Comparison of ENCODE assay signal across 10 cellular contexts in the genomic region with DNA sequence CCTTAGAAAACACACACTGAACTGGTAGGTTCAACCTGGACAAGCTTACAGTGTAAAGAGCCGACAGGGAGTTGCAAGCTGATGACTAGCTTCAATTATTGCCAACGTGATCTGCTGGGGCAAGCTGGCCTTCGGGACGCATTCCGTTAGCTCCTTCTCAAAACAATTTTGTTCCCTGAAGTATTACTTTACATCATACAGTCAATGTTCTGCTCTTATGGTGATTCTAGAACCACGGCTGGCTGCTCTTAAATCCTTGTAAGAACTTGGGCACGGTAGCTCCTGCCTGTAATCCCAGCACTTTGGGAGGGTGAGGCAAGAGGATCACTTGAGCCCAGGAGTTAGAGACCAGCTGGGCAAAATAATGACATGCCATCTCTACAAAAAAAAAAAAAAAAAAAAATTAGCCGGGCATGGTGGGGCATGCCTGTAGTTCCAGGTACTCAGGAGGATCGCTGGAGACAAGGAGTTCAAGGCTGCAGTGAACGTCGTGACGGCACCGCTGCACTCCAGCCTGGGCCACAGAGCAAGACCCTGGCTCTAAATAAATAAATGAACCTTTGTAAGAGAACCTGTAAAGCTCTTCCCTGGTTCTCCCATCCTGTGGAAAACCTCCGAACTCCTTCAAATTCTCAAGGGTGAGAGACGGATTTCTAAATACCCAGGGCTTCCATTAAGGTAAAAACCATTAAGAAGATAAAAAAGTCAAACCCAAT. TPM values are rescaled to one million over a fixed set of nuclear protein-coding genes. Genes with fewer than 3 reads are reported as not detected.
DNase-seq lines count a peak whose midpoint lies in the region; ATAC-seq, FAIRE-seq and TF ChIP-seq lines count a peak whose summit lies in the region.
"Had no signal": no experiment of that assay in that cellular context is flagged by ENCODE, and none has a peak within 500 bp of the region (broad histone marks: within the 10 kb centered on the region; RNA-seq: fewer than 3 reads in every experiment).

No MANE protein-coding gene starts in this region.

- no peaks in the 10 kb centered on the region for H3K27me3 Mint-ChIP-seq in astrocyte (ENCODE audit: low read depth, unreplicated experiment)

- no CpG with 5 or more reads among the region's 15 CpGs for WGBS in mesendoderm (ENCODE audit: extremely low coverage, insufficient coverage, low lambda C conversion rate)

- peak overlapping the region; percentile 15 for H3K56ac ChIP-seq in mesendoderm (ENCODE audit: low read length)

- no peak overlapping the region for H2AK5ac ChIP-seq in mesendoderm (ENCODE audit: low read length)

- FAIRE-seq in astrocyte (lab: Jason Lieb, UNC) = no peak
- FAIRE-seq: frontal cortex had no signal

- H3K4me3 Mint-ChIP-seq in astrocyte (ENCODE audit: unreplicated experiment) = peak overlapping the region; percentile 91

- TF ChIP-seq CTCF in astrocyte (IDR thresholded peaks at IDR 0.05; ENCODE audit: insufficient read depth, low read depth, low read length) = no peak

- H2BK120ac ChIP-seq in mesendoderm (ENCODE audit: low read depth, low read length) = no peak overlapping the region

- H3K4ac ChIP-seq in mesendoderm (ENCODE audit: low read depth, low read length) = no peak overlapping the region

- H3K4me2 ChIP-seq in astrocyte (ENCODE audit: low read length) (no peak overlapping the region), mesendoderm (ENCODE audit: low read length) (no peak overlapping the region)

- H3K79me2 ChIP-seq in ACC112 (ENCODE audit: control insufficient read depth, insufficient read depth, low read length, unreplicated experiment) (peaks cover 47% of the 10 kb centered on the region), astrocyte (ENCODE audit: insufficient read depth, low read length) (peaks cover 31% of the 10 kb centered on the region), mesendoderm (ENCODE audit: control insufficient read depth, insufficient read depth, low read length) (peaks cover 5% of the 10 kb centered on the region)

- H2BK15ac ChIP-seq in mesendoderm (replicated peaks; ENCODE audit: low read depth) = no peak overlapping the region

- no peak overlapping the region for H4K8ac ChIP-seq in mesendoderm (ENCODE audit: low read depth, low read length)

- peak overlapping the region; percentile 66; the same call in 1 of the 2 replicates for H3K9ac ChIP-seq in HUES48 (ENCODE audit: low read depth, low read length)
- H3K9ac ChIP-seq in astrocyte (ENCODE audit: low read length) = no peak overlapping the region
- H3K9ac ChIP-seq in mesendoderm (ENCODE audit: low read length) = no peak overlapping the region

- H3K27me3 ChIP-seq in ACC112 (ENCODE audit: insufficient read depth, low read length) = no peaks in the 10 kb centered on the region
- H3K27me3 ChIP-seq in HUES48 (ENCODE audit: control insufficient read depth, insufficient read depth, low read length) = peaks cover 13% of the 10 kb centered on the region
- H3K27me3 ChIP-seq in astrocyte (ENCODE audit: insufficient read depth, low read length) = no peaks in the 10 kb centered on the region
- no peaks in the 10 kb centered on the region for H3K27me3 ChIP-seq in mesendoderm (ENCODE audit: insufficient read depth, low read length, poor library complexity)

- H3K9me3 Mint-ChIP-seq in astrocyte (ENCODE audit: unreplicated experiment) = peaks cover 7% of the 10 kb centered on the region

- H2BK5ac ChIP-seq in mesendoderm (ENCODE audit: low read length) = no peak overlapping the region

- H3K27ac Mint-ChIP-seq in astrocyte (ENCODE audit: unreplicated experiment) = peak overlapping the region; percentile 85

- peaks cover 7% of the 10 kb centered on the region for H3K9me3 ChIP-seq in HUES48 (ENCODE audit: control insufficient read depth, insufficient read depth, low read length)
- H3K9me3 ChIP-seq in astrocyte (ENCODE audit: insufficient read depth, low read depth, low read length) = peaks cover 7% of the 10 kb centered on the region

- H3K36me3 ChIP-seq in ACC112 (ENCODE audit: insufficient read depth, low read length) (no peaks in the 10 kb centered on the region; the same call in 1 of the 2 replicates), HUES48 (ENCODE audit: control insufficient read depth, insufficient read depth, low read length) (peaks cover 22% of the 10 kb centered on the region), astrocyte (ENCODE audit: insufficient read depth, low read length) (no peaks in the 10 kb centered on the region), mesendoderm (ENCODE audit: control insufficient read depth, insufficient read depth, low read length) (peaks cover 3% of the 10 kb centered on the region)

- peaks cover 30% of the 10 kb centered on the region for H3K36me3 Mint-ChIP-seq in astrocyte (ENCODE audit: low read depth, unreplicated experiment)

- H4K5ac ChIP-seq in mesendoderm (ENCODE audit: low read length) = no peak overlapping the region

- H4K20me1 ChIP-seq in astrocyte (ENCODE audit: insufficient read depth, low read length) = peaks cover 26% of the 10 kb centered on the region

- no peak overlapping the region for H3K23ac ChIP-seq in mesendoderm (ENCODE audit: low read length)

- no peak overlapping the region for H3K18ac ChIP-seq in mesendoderm (ENCODE audit: low read length)

- H3K79me1 ChIP-seq in mesendoderm (ENCODE audit: low read length) = peaks cover 19% of the 10 kb centered on the region

- no peak overlapping the region for H3K27ac ChIP-seq in ACC112 (ENCODE audit: low read depth, low read length)
- no peak overlapping the region for H3K27ac ChIP-seq in HUES48 (ENCODE audit: low read depth, low read length)
- H3K27ac ChIP-seq in astrocyte (ENCODE audit: low read depth, low read length) = no peak overlapping the region
- H3K27ac ChIP-seq in mesendoderm (ENCODE audit: low read depth, low read length) = no peak overlapping the region

- peaks cover 11% of the 10 kb centered on the region for H3K4me1 Mint-ChIP-seq in astrocyte (ENCODE audit: low read depth, unreplicated experiment)

- no peak for DNase-seq in astrocyte (ENCODE audit: low read depth)
- DNase-seq in mesendoderm = no peak
- no peak for DNase-seq in COLO829 (ENCODE audit: low spot score)
- no peak for DNase-seq in NCI-H345 treated with DMSO at 0.1 percent for 48 hours (lab: John Stamatoyannopoulos, UW; ENCODE audit: unreplicated experiment)
- no peak for DNase-seq in SHP77 (lab: John Stamatoyannopoulos, UW)
- DNase-seq: NCI-H1048 had no signal

- H3K4me1 ChIP-seq in ACC112 (ENCODE audit: control insufficient read depth, insufficient read depth, low read length, unreplicated experiment) (peaks cover 7% of the 10 kb centered on the region), HUES48 (ENCODE audit: control insufficient read depth, insufficient read depth, low read length) (peaks cover 19% of the 10 kb centered on the region), astrocyte (ENCODE audit: insufficient read depth, low read length) (no peaks in the 10 kb centered on the region), mesendoderm (ENCODE audit: control insufficient read depth, low read depth, low read length) (no peaks in the 10 kb centered on the region)

- H3K4me3 ChIP-seq in ACC112 (ENCODE audit: low read depth, low read length) = peak overlapping the region; percentile 96
- H3K4me3 ChIP-seq in HUES48 (ENCODE audit: low read depth, low read length) = peak overlapping the region; percentile 72
- no peak overlapping the region for H3K4me3 ChIP-seq in astrocyte (ENCODE audit: insufficient read depth, low read depth, low read length)
- no peak overlapping the region for H3K4me3 ChIP-seq in mesendoderm (ENCODE audit: low read length)

- H2AFZ ChIP-seq in ACC112 (ENCODE audit: low read length, unreplicated experiment) = no peak overlapping the region
- no peak overlapping the region for H2AFZ ChIP-seq in astrocyte (ENCODE audit: low read depth, low read length)

- no peak for ATAC-seq in GM18909 (IDR thresholded peaks at IDR 0.05; ENCODE audit: poor library complexity, unreplicated experiment)

RNA-seq across cellular contexts. Expression of a gene that starts 2.0 kb away (rescaled TPM):
- 56.9 and 64.7 TPM in 2 replicates for total RNA-seq in astrocyte
- polyA plus RNA-seq in mesendoderm (2013, experiment 1 of 2) = 27.3 TPM
- polyA plus RNA-seq in mesendoderm (2013, experiment 2 of 2) = 28.1 TPM

RNA-seq across cellular contexts. Expression of a gene that starts 19.6 kb away (rescaled TPM):
- total RNA-seq in astrocyte = 0.20 and 0.38 TPM in 2 replicates
- 0.20 TPM for polyA plus RNA-seq in mesendoderm (2013, experiment 1 of 2)
- 0.27 TPM for polyA plus RNA-seq in mesendoderm (2013, experiment 2 of 2)

Comparison
In these comparisons a context has a peak if more than half of its experiments do, and no peak if none do; other contexts are left out.
1. H3K4me3 ChIP-seq: peak in ACC112 (single experiment) and HUES48 (single experiment); none in astrocyte (single experiment) and mesendoderm (single experiment).